Comparison of ENCODE assay signal across 18 cellular contexts in the genomic region with DNA sequence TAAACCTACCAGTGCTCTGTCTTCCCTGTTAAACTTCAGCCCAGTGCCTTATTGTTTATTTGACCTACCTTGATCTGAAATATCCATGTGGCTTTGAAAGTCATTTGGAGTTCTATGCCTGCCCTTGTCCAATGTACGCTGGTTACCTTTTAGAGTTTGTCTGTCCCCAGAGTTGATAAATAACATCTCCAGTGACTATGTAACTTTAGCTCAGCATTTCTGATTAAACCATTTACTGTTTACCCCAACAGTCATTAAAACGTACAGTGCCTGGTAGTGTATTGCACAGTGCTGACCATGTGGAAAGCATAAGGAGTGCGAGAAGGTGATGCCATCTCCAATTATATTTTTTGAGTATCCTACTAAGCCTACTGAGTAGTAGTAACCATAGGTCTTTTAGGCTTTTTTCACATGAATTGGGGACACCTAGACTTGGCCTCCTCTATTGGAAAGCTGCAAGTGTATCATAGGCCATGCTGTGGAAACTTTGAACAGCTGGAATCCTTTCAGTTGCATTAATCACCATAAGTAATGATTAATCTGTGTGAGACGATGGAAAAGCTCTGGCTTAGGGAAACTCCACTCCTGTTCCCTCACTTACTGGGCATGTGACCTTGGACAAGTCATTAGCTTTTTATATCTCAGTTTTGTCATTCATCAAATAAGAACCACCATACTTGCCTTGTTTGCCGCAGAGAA.
"Had no signal": no experiment of that assay in that cellular context is flagged by ENCODE, and none has a peak within 500 bp of the region (broad histone marks: within the 10 kb centered on the region; RNA-seq: fewer than 3 reads in every experiment).

No MANE protein-coding gene starts in this region.

- H3K9ac ChIP-seq: parathyroid adenoma had no signal

- DNase-seq: activated naive CD4-positive, alpha-beta T cell; activated T-cell treated with anti-CD3 and anti-CD28 coated beads, Interleukin-2, amount 50 U/mL, for 24 hours; cerebellar nuclear complex; heart right ventricle; mesenchymal stem cell; nephron progenitor cell; spleen; stimulated activated CD4-positive, alpha-beta T cell treated with anti-CD3 and anti-CD28 coated beads, Interleukin-4, amount 100 ng/mL, for 1 hour; stimulated activated naive CD8-positive, alpha-beta T cell treated with anti-CD3 and anti-CD28 coated beads, Interleukin-15, Interleukin-2, amounts not matched to agents 100 U/mL and 50 U/mL, for 24 hours; T-helper 9 cell; upper lobe of left lung had no signal

- H2AFZ ChIP-seq: parathyroid adenoma had no signal

- H3K4me1 ChIP-seq: breast epithelium, parathyroid adenoma, spleen, upper lobe of left lung had no signal

- H3K79me2 ChIP-seq: parathyroid adenoma had no signal

- H3K27ac ChIP-seq: breast epithelium, coronary artery, heart right ventricle, parathyroid adenoma, spleen, upper lobe of left lung had no signal

- FAIRE-seq: astrocyte, keratinocyte had no signal

- H3K9me3 ChIP-seq: breast epithelium, heart right ventricle, spleen, upper lobe of left lung had no signal

- H3K4me3 ChIP-seq: breast epithelium, coronary artery, heart right ventricle, spleen, upper lobe of left lung had no signal

- H3K27me3 ChIP-seq: breast epithelium, heart right ventricle, spleen, upper lobe of left lung had no signal

- H3K36me3 ChIP-seq: breast epithelium, heart right ventricle, spleen, upper lobe of left lung had no signal

- ATAC-seq: activated T-helper 17 cell treated with anti-CD3 and anti-CD28 coated beads, Interleukin-2, amount 50 U/mL, for 72 hours; stimulated activated naive CD8-positive, alpha-beta T cell treated with anti-CD3 and anti-CD28 coated beads, Interleukin-15, Interleukin-2, amounts not matched to agents 100 U/mL and 50 U/mL, for 24 hours; WTC11 had no signal
